Comparison of ENCODE assay signal across 9 cellular contexts in the genomic region with DNA sequence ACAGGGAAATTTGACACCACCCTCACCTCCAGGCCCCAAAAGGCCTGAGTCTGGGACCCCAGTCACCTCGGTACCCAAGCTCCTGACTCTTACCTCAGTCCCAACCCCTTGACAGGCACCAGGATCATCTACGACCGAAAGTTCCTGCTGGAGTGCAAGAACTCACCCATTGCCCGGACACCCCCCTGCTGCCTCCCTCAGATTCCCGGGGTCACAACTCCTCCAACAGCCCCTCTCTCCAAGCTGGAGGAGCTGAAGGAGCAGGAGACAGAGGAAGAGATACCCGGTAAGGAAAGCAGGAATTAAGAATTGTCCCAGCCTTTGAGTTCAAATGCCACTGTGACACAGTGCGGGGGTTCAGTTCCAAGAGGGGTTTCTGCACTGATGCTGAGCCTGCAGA. TPM values are rescaled to one million over a fixed set of nuclear protein-coding genes. Genes with fewer than 3 reads are reported as not detected.
DNase-seq lines count a peak whose midpoint lies in the region; ATAC-seq and TF ChIP-seq lines count a peak whose summit lies in the region.
"Had no signal": no experiment of that assay in that cellular context is flagged by ENCODE, and none has a peak within 500 bp of the region (broad histone marks: within the 10 kb centered on the region; RNA-seq: fewer than 3 reads in every experiment).

No MANE protein-coding gene starts in this region.

- H3K4me3 ChIP-seq in heart right ventricle (peak overlapping the region in 5 of 10 donors; percentile 56 to 64 (median 58)), upper lobe of right lung (no peak overlapping the region)

- H3K36me3 ChIP-seq in heart right ventricle (peaks cover 0 to 65% (median 21%) of the 10 kb centered on the region in 9 donors), upper lobe of right lung (peaks cover 67% of the 10 kb centered on the region)

- H3K27me3 Mint-ChIP-seq in brain (peaks cover 3% of the 10 kb centered on the region), naive B cell (no peaks in the 10 kb centered on the region)

- peaks cover 34% of the 10 kb centered on the region for H3K36me3 Mint-ChIP-seq in brain
- peaks cover 11% of the 10 kb centered on the region in 2 donors for H3K36me3 Mint-ChIP-seq in naive B cell

- H3K27me3 ChIP-seq in heart right ventricle (no peaks in the 10 kb centered on the region), upper lobe of right lung (no peaks in the 10 kb centered on the region)

- intact Hi-C loops in heart right ventricle (cut with DNase I) (loop anchor here in 8 of 10 donors (2.0 to 10.0 kb wide), 6 partner anchors 84 to 146 kb away; partner anchors contain the start of genes TMCO6 (in 5 of the 8), IK (in 2 of the 8), NDUFA2 (in 2 of the 8) and ANKHD1 (in 1 of the 8)), left ventricle myocardium superior (cut with micrococcal nuclease) (no loop called here), upper lobe of right lung (cut with DNase I) (no loop called here)

- no peaks in the 10 kb centered on the region for H3K9me3 ChIP-seq in heart right ventricle
- H3K9me3 ChIP-seq in upper lobe of right lung = no peaks in the 10 kb centered on the region

- H3K4me1 ChIP-seq in heart right ventricle (peaks cover 27 to 61% (median 56%) of the 10 kb centered on the region in 9 donors), upper lobe of right lung (peaks cover 36% of the 10 kb centered on the region)

- no peak for TF ChIP-seq CTCF in heart right ventricle (IDR thresholded peaks at IDR 0.05)
- no peak for TF ChIP-seq CTCF in brain (conservative IDR thresholded peaks at IDR 0.05)
- no peak for TF ChIP-seq CTCF in upper lobe of right lung (IDR thresholded peaks at IDR 0.05)

- H3K4me1 Mint-ChIP-seq in brain = peaks cover 56% of the 10 kb centered on the region
- peaks cover 34 to 43% (median 35%) of the 10 kb centered on the region in 3 donors for H3K4me1 Mint-ChIP-seq in naive B cell

- WGBS in heart right ventricle, 2 donors = 83 to 84% methylated on average over 7 of the region's 7 CpGs

- H3K4me3 Mint-ChIP-seq in brain = peak overlapping the region in 1 of 5 experiments; percentile 40
- H3K4me3 Mint-ChIP-seq in naive B cell = peak overlapping the region in 7 of 8 donors; percentile 61 to 97 (median 92)

- ATAC-seq in heart right ventricle (no peak), left ventricle myocardium superior (no peak), naive B cell (ENCODE audit: low read depth in 2 of 2) (no peak), upper lobe of right lung (no peak), GM21447 (IDR thresholded peaks at IDR 0.05; ENCODE audit: unreplicated experiment) (no peak), HG02642 (IDR thresholded peaks at IDR 0.05; ENCODE audit: poor library complexity, unreplicated experiment) (no peak)

- no peak for DNase-seq in heart right ventricle
- DNase-seq in left ventricle myocardium superior = no peak
- no peak for DNase-seq in naive B cell
- no peak for DNase-seq in upper lobe of right lung
- DNase-seq in NCI-H446 treated with DMSO at 0.1 percent for 48 hours (lab: John Stamatoyannopoulos, UW) = no peak

- H3K9me3 Mint-ChIP-seq in brain (no peaks in the 10 kb centered on the region), naive B cell (no peaks in the 10 kb centered on the region)

- H3K27ac ChIP-seq in heart right ventricle (peak overlapping the region; percentile 77 to 97 (median 94)), upper lobe of right lung (peak overlapping the region; percentile 97)

- H3K27ac Mint-ChIP-seq in brain (peak overlapping the region in 4 of 5 experiments; percentile 43 to 92 (median 85)), naive B cell (peak overlapping the region; percentile 94 to 98 (median 97))

RNA-seq across cellular contexts. Expression of gene EIF4EBP3, which starts 1.3 kb away (rescaled TPM):
- total RNA-seq in heart right ventricle (10 to 100 TPM in 9 of 10 donors, 1 to 10 TPM in 1; 9.2 to 36.5 (median 21.5) TPM), left ventricle myocardium superior (18.2 TPM), upper lobe of right lung (21.4 TPM)
- polyA plus RNA-seq in heart right ventricle (10 to 100 TPM; 14.3 to 46.1 TPM), brain (ENCODE audit: insufficient read depth, low read depth, low replicate concordance) (14.9 TPM), naive B cell (ENCODE audit: low read depth in 6 of 6) (10 to 100 TPM; 44.5 to 90.3 (median 63.1) TPM)
- total RNA-seq: frontal cortex had no signal

RNA-seq across cellular contexts. Expression of gene SRA1, which starts 8.5 kb away (rescaled TPM):
- total RNA-seq in heart right ventricle (10 to 100 TPM; 22.7 to 42.2 (median 32.5) TPM), left ventricle myocardium superior (27.4 TPM), upper lobe of right lung (19.4 TPM)
- polyA plus RNA-seq in heart right ventricle (10 to 100 TPM; 29.8 to 35.8 TPM), brain (ENCODE audit: insufficient read depth, low read depth, low replicate concordance) (23.4 TPM), naive B cell (ENCODE audit: low read depth in 6 of 6) (10 to 100 TPM; 26.2 to 47.0 (median 31.7) TPM)

RNA-seq across cellular contexts. Expression of gene APBB3, which starts 15.6 kb away (rescaled TPM):
- total RNA-seq in heart right ventricle = 10 to 100 TPM in 9 of 10 donors, 1 to 10 TPM in 1; 8.0 to 18.7 (median 13.3) TPM
- polyA plus RNA-seq in heart right ventricle = 10 to 100 TPM in 1 of 2 donors, 1 to 10 TPM in 1; 6.9 to 31.3 TPM
- 13.3 TPM for total RNA-seq in left ventricle myocardium superior
- 19.4 TPM for polyA plus RNA-seq in brain (ENCODE audit: insufficient read depth, low read depth, low replicate concordance)
- 1 to 10 TPM in 5 of 6 donors, not detected in 1; 6.3 to 9.0 (median 7.9) TPM for polyA plus RNA-seq in naive B cell (ENCODE audit: low read depth in 6 of 6)
- 25.8 TPM for total RNA-seq in upper lobe of right lung

RNA-seq across cellular contexts. Expression of gene SLC35A4, which starts 15.8 kb away (rescaled TPM):
- total RNA-seq in heart right ventricle (100 to 1,000 TPM in 1 of 10 donors, 10 to 100 TPM in 9; 69.7 to 105 (median 80.6) TPM), left ventricle myocardium superior (77.5 TPM), upper lobe of right lung (89.4 TPM)
- polyA plus RNA-seq in heart right ventricle (10 to 100 TPM; 33.9 to 58.0 TPM), brain (ENCODE audit: insufficient read depth, low read depth, low replicate concordance) (67.1 TPM), naive B cell (ENCODE audit: low read depth in 6 of 6) (100 to 1,000 TPM in 1 of 6 donors, 10 to 100 TPM in 5; 66.8 to 107 (median 74.6) TPM)

Comparison
In these comparisons a context has a peak if more than half of its experiments do, and no peak if none do; other contexts are left out.
1. intact Hi-C loops: an anchor here in heart right ventricle (2.0 to 10.0 kb wide); none called in left ventricle myocardium superior and upper lobe of right lung.